Comparison of ENCODE assay signal across 2 cellular contexts in the genomic region with DNA sequence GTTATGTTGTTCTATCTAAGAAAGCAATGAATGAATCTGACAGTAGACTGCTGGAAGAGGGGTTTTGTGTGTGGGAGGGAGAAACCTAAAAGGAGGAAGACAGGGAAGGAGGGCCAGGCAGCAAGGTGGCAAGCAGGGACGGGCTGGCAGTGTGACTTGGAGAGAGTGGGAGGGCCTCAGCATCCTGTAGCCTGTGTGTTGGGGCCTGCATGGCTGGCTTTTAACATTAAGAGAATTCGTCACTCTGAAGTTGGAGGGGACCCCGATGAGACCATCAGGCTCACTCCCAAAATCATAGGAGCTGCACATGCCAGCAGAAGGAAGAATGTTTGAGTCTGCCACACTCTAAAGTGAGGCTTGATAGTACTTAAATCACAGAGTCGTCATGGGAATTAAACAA.
TF ChIP-seq lines count a peak whose summit lies in the region.

No MANE protein-coding gene starts in this region.

TF ChIP-seq in HEK293, 187 proteins besides CTCF, POLR2A, EP300 and RAD21 (continued from another document):
- no peak for TF ChIP-seq ZSCAN4 (tag by site-specific recombination; IDR thresholded peaks at IDR 0.05)
- TF ChIP-seq ZNF169 (tag by site-specific recombination; IDR thresholded peaks at IDR 0.05), result no peak
- 0 out of 2 replicates have a peak, but pooled peaks have one; percentile 7 for TF ChIP-seq ZFHX2 (tag by site-specific recombination; conservative IDR thresholded peaks at IDR 0.05)

TF ChIP-seq in neural cell, 6 proteins besides CTCF, POLR2A, EP300 and RAD21:
- TF ChIP-seq REST (IDR thresholded peaks at IDR 0.05; ENCODE audit: borderline replicate concordance), result no peak
- no peak for TF ChIP-seq TAF1 (IDR thresholded peaks at IDR 0.05; ENCODE audit: low read depth)
- no peak for TF ChIP-seq EZH2 (IDR thresholded peaks at IDR 0.05; ENCODE audit: borderline replicate concordance, insufficient read depth, low read length, poor library complexity, severe bottlenecking)
- no peak for TF ChIP-seq MXI1 (conservative IDR thresholded peaks at IDR 0.05; ENCODE audit: poor library complexity, severe bottlenecking)
- no peak for TF ChIP-seq SMC3 (conservative IDR thresholded peaks at IDR 0.05; ENCODE audit: poor library complexity)
- TF ChIP-seq POLR2AphosphoS5 (IDR thresholded peaks at IDR 0.05), result no peak
TF ChIP-seq in neural cell: peak in this region for 0.
